ENCODE assay signal across 2 cellular contexts in the genomic region with DNA sequence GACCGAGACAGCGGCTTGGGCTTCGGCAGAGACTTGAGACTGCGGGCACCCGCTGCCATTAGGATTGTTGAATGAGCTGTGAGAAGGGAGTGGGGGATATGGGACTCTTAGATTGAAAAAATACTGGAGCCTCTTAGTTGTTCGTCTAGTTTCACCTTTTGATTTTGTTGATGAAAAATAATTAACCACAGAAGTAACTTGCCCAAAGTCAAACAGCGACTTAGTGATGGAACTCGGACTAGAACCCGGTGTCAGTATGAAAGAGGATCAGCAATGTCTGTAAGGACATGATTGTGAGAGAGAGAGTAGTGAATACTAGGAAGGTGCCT.
TF ChIP-seq lines count a peak whose summit lies in the region.

No MANE protein-coding gene starts in this region.

TF ChIP-seq in SK-N-SH, 30 proteins besides CTCF, POLR2A, EP300 and RAD21 (continued from another document):
- no peak for TF ChIP-seq POLR2AphosphoS5 (IDR thresholded peaks at IDR 0.05; ENCODE audit: low read depth, low read length)
- TF ChIP-seq FOXJ3 (CRISPR knock-in tag; IDR thresholded peaks at IDR 0.05), result no peak
- TF ChIP-seq, protein P1, sequence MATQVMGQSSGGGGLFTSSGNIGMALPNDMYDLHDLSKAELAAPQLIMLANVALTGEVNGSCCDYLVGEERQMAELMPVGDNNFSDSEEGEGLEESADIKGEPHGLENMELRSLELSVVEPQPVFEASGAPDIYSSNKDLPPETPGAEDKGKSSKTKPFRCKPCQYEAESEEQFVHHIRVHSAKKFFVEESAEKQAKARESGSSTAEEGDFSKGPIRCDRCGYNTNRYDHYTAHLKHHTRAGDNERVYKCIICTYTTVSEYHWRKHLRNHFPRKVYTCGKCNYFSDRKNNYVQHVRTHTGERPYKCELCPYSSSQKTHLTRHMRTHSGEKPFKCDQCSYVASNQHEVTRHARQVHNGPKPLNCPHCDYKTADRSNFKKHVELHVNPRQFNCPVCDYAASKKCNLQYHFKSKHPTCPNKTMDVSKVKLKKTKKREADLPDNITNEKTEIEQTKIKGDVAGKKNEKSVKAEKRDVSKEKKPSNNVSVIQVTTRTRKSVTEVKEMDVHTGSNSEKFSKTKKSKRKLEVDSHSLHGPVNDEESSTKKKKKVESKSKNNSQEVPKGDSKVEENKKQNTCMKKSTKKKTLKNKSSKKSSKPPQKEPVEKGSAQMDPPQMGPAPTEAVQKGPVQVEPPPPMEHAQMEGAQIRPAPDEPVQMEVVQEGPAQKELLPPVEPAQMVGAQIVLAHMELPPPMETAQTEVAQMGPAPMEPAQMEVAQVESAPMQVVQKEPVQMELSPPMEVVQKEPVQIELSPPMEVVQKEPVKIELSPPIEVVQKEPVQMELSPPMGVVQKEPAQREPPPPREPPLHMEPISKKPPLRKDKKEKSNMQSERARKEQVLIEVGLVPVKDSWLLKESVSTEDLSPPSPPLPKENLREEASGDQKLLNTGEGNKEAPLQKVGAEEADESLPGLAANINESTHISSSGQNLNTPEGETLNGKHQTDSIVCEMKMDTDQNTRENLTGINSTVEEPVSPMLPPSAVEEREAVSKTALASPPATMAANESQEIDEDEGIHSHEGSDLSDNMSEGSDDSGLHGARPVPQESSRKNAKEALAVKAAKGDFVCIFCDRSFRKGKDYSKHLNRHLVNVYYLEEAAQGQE (IDR thresholded peaks at IDR 0.05; ENCODE audit: low read depth, low read length), result no peak
- TF ChIP-seq, protein P2, sequence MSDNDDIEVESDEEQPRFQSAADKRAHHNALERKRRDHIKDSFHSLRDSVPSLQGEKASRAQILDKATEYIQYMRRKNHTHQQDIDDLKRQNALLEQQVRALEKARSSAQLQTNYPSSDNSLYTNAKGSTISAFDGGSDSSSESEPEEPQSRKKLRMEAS (IDR thresholded peaks at IDR 0.05; ENCODE audit: low read depth), result no peak
- no peak for TF ChIP-seq FOSL2 (IDR thresholded peaks at IDR 0.05; ENCODE audit: borderline replicate concordance, low read depth)
- no peak for TF ChIP-seq YY1 (IDR thresholded peaks at IDR 0.05; ENCODE audit: low read depth)
- no peak for TF ChIP-seq MXI1 (IDR thresholded peaks at IDR 0.05; ENCODE audit: low read depth, low read length)
- no peak for TF ChIP-seq NRF1 (IDR thresholded peaks at IDR 0.05; ENCODE audit: low read depth, low read length)
- no peak for TF ChIP-seq CHD2 (IDR thresholded peaks at IDR 0.05; ENCODE audit: low read length, partially characterized antibody)
- no peak for TF ChIP-seq FOXM1 (IDR thresholded peaks at IDR 0.05; ENCODE audit: low read depth)
- no peak for TF ChIP-seq RCOR1 (IDR thresholded peaks at IDR 0.05; ENCODE audit: low read length)
- no peak for TF ChIP-seq TEAD4 (IDR thresholded peaks at IDR 0.05; ENCODE audit: borderline replicate concordance, insufficient read depth)
- TF ChIP-seq, protein P3, sequence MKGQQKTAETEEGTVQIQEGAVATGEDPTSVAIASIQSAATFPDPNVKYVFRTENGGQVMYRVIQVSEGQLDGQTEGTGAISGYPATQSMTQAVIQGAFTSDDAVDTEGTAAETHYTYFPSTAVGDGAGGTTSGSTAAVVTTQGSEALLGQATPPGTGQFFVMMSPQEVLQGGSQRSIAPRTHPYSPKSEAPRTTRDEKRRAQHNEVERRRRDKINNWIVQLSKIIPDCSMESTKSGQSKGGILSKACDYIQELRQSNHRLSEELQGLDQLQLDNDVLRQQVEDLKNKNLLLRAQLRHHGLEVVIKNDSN (IDR thresholded peaks at IDR 0.05; ENCODE audit: borderline replicate concordance, low read depth), result no peak
- TF ChIP-seq RXRA (IDR thresholded peaks at IDR 0.05; ENCODE audit: borderline replicate concordance, low read depth), result no peak

TF ChIP-seq in SK-N-SH treated with all-trans-retinoic acid at 6 μM for 48 hours, 23 proteins besides CTCF, POLR2A, EP300 and RAD21 (continued from another document):
- TF ChIP-seq GLIS3 (CRISPR knock-in tag; IDR thresholded peaks at IDR 0.05) (no peak), ZC3H10 (CRISPR knock-in tag; IDR thresholded peaks at IDR 0.05) (no peak), ZFP30 (CRISPR knock-in tag; IDR thresholded peaks at IDR 0.05) (no peak), CSDC2 (CRISPR knock-in tag; IDR thresholded peaks at IDR 0.05) (no peak), PATZ1 (CRISPR knock-in tag; IDR thresholded peaks at IDR 0.05; ENCODE audit: borderline replicate concordance) (no peak), ZNF70 (CRISPR knock-in tag; IDR thresholded peaks at IDR 0.05) (no peak), BACH2 (CRISPR knock-in tag; IDR thresholded peaks at IDR 0.05; ENCODE audit: borderline replicate concordance) (no peak), POU6F1 (CRISPR knock-in tag; IDR thresholded peaks at IDR 0.05; ENCODE audit: borderline replicate concordance, low read depth) (no peak)
